1 cellular context compared by ENCODE assay signal in the genomic region with DNA sequence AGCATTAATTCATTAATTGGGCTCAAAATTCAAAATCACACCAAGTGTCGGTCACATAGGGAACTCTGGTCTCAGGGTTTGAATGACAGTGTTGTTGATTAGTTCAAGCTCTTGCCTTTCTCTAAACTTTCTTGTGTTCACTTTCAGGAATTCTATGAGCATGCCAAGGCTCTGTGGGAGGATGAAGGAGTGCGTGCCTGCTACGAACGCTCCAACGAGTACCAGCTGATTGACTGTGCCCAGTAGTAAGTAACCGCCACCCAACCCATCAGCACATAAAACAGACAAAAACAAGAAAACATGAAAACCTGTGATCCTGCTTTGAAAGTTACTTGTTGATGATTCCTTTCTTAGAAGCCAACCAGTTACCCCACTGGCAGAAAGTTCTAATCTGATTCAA.
TF ChIP-seq lines count a peak whose summit lies in the region.

No MANE protein-coding gene starts in this region.

TF ChIP-seq in HepG2, 621 proteins besides CTCF, POLR2A, EP300 and RAD21 (continued from another document):
- TF ChIP-seq ZBTB7A (CRISPR knock-in tag; IDR thresholded peaks at IDR 0.05) = no peak
